In the genomic region with DNA sequence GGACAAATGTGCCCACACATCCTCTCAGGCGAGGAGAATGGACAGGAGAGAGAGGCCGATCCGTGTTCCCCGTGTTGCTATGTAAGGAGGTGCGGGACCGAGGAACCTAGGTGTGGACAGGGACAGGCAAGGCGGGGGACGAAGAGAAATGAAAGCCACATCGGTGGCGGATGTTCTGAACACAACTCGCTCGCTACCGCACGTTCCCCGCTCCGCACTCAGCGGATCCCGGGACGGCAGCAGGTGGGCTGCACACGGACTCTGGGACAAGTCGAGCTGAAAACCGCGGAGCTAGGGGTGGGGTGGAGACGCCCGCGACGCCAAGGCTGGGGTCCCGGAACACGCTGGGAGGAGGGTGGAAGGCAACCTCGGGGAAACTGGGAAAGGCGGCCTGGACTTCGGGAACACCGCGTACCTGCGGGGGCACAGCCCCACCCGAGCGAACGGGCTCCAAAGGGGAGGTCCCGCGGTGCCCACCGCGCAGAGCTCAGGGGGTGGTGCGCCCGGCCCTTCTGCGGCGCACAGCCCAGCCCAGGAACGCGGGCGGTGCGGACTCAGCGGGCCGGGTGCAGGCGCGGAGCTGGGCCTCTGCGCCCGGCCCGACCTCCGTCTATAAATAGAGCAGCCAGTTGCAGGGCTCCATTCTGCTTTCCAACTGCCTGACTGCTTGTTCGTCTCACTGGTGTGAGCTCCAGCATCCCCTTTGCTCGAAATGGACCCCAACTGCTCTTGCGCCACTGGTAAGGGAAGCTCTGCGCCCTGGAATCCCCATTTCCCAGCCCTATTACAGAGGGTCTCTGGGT, we compare ENCODE assay signal across 1 cellular context.
TF ChIP-seq lines count a peak whose summit lies in the region.

MT1E (plus strand) TSS at position 642 of the 803 bp plus-strand sequence; CDS start at position 713, 71 bp downstream.

TF ChIP-seq in GM12878, 131 proteins besides CTCF, POLR2A, EP300 and RAD21 (continued from another document):
- TF ChIP-seq ZNF592 (IDR thresholded peaks at IDR 0.05): no peak
- no peak for TF ChIP-seq ESRRA (IDR thresholded peaks at IDR 0.05; ENCODE audit: low read length)
- TF ChIP-seq BHLHE40 (IDR thresholded peaks at IDR 0.05; ENCODE audit: borderline replicate concordance in 1 of 2, low read depth in 2 of 2, low read length in 1 of 2): no peak
- no peak for TF ChIP-seq FOS (IDR thresholded peaks at IDR 0.05; ENCODE audit: borderline replicate concordance, extremely low read depth, insufficient read length)
- TF ChIP-seq POLR2AphosphoS2 (IDR thresholded peaks at IDR 0.05; ENCODE audit: low read depth, low read length): no peak
- no peak for TF ChIP-seq TARDBP (IDR thresholded peaks at IDR 0.05; ENCODE audit: borderline replicate concordance)
- 0 out of 2 replicates have a peak, but pooled peaks have one; percentile 8 for TF ChIP-seq MEF2A (IDR thresholded peaks at IDR 0.05; ENCODE audit: insufficient read depth, low read depth, low read length)
- TF ChIP-seq, protein P1, sequence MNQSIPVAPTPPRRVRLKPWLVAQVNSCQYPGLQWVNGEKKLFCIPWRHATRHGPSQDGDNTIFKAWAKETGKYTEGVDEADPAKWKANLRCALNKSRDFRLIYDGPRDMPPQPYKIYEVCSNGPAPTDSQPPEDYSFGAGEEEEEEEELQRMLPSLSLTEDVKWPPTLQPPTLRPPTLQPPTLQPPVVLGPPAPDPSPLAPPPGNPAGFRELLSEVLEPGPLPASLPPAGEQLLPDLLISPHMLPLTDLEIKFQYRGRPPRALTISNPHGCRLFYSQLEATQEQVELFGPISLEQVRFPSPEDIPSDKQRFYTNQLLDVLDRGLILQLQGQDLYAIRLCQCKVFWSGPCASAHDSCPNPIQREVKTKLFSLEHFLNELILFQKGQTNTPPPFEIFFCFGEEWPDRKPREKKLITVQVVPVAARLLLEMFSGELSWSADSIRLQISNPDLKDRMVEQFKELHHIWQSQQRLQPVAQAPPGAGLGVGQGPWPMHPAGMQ (IDR thresholded peaks at IDR 0.05; ENCODE audit: borderline replicate concordance): no peak
- TF ChIP-seq ZNF622 (IDR thresholded peaks at IDR 0.05): no peak
- no peak for TF ChIP-seq KLF5 (IDR thresholded peaks at IDR 0.05; ENCODE audit: partially characterized antibody)
- peak; percentile 39; the same call in 1 of the 2 replicates for TF ChIP-seq TCF12 (IDR thresholded peaks at IDR 0.05; ENCODE audit: low read depth, low read length)
- TF ChIP-seq SIX5 (IDR thresholded peaks at IDR 0.05; ENCODE audit: low read depth, low read length, severe bottlenecking): no peak
- peak; percentile 86 for TF ChIP-seq SMARCA5 (IDR thresholded peaks at IDR 0.05)
- TF ChIP-seq, protein P2, sequence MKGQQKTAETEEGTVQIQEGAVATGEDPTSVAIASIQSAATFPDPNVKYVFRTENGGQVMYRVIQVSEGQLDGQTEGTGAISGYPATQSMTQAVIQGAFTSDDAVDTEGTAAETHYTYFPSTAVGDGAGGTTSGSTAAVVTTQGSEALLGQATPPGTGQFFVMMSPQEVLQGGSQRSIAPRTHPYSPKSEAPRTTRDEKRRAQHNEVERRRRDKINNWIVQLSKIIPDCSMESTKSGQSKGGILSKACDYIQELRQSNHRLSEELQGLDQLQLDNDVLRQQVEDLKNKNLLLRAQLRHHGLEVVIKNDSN (IDR thresholded peaks at IDR 0.05; ENCODE audit: borderline replicate concordance, extremely low read length, insufficient read depth, low read depth, low read length): no peak
- TF ChIP-seq STAT1 (conservative IDR thresholded peaks at IDR 0.05): no peak
TF ChIP-seq in GM12878: peak in this region for 10.
